In genomic region chr1:38950553-38950952, GRCh38 we compare ENCODE assay signal across 24 cellular contexts. TPM values are rescaled to one million over a fixed set of nuclear protein-coding genes. Genes with fewer than 3 reads are reported as not detected.
DNase-seq lines count a peak whose midpoint lies in the region; ATAC-seq and TF ChIP-seq lines count a peak whose summit lies in the region.
"Had no signal": no experiment of that assay in that cellular context is flagged by ENCODE, and none has a peak within 500 bp of the region (broad histone marks: within the 10 kb centered on the region; RNA-seq: fewer than 3 reads in every experiment).

No MANE protein-coding gene starts in this region.

- peaks cover 11% of the 10 kb centered on the region for H3K4me1 Mint-ChIP-seq in type B pancreatic cell (ENCODE audit: unreplicated experiment)
- peaks cover 8% of the 10 kb centered on the region for H3K4me1 Mint-ChIP-seq in activated CD8-positive, alpha-beta T cell treated with anti-CD3 and anti-CD28 coated beads, Interleukin-2, amount 10 ng/mL, durations not matched to agents 7 days and 5 days (ENCODE audit: low read depth)

- H3K4me2 ChIP-seq in PC-9 = peak overlapping the region; percentile 63
- H3K4me2 ChIP-seq in osteoblast (ENCODE audit: insufficient read depth, low read length) = no peak overlapping the region

- no TSS peak for BruUV-seq in PC-9 (replicated peaks; lab: Mats Ljungman, UMichigan)

- peak overlapping the region; percentile 74 for H3K4me3 Mint-ChIP-seq in type B pancreatic cell
- H3K4me3 Mint-ChIP-seq in activated CD8-positive, alpha-beta T cell treated with anti-CD3 and anti-CD28 coated beads, Interleukin-2, amount 10 ng/mL, durations not matched to agents 7 days and 5 days = no peak overlapping the region
- H3K4me3 Mint-ChIP-seq: CD8-positive, alpha-beta T cell had no signal

- H3K27me3 ChIP-seq in PC-9 (ENCODE audit: insufficient read depth, low read depth) = no peaks in the 10 kb centered on the region
- no peaks in the 10 kb centered on the region for H3K27me3 ChIP-seq in osteoblast (ENCODE audit: insufficient read depth, low read length)
- H3K27me3 ChIP-seq: Peyer's patch had no signal

- no peaks in the 10 kb centered on the region for H3K9me2 ChIP-seq in PC-9 (ENCODE audit: insufficient read depth)

- H4K20me1 ChIP-seq in PC-9 (ENCODE audit: insufficient read depth) = no peaks in the 10 kb centered on the region
- no peaks in the 10 kb centered on the region for H4K20me1 ChIP-seq in osteoblast (ENCODE audit: insufficient read depth, low read length)

- peak overlapping the region; percentile 83 for H3K27ac Mint-ChIP-seq in type B pancreatic cell
- no peak overlapping the region for H3K27ac Mint-ChIP-seq in activated CD8-positive, alpha-beta T cell treated with anti-CD3 and anti-CD28 coated beads, Interleukin-2, amount 10 ng/mL, durations not matched to agents 7 days and 5 days
- H3K27ac Mint-ChIP-seq: CD8-positive, alpha-beta T cell had no signal

- TF ChIP-seq CTCF in PC-9 (conservative IDR thresholded peaks at IDR 0.05) (no peak), osteoblast (IDR thresholded peaks at IDR 0.05; ENCODE audit: extremely low read depth, low read depth, low read length) (no peak), type B pancreatic cell (conservative IDR thresholded peaks at IDR 0.05) (no peak)

- H3K9me3 ChIP-seq in PC-9 (ENCODE audit: insufficient read depth, low read depth) = no peaks in the 10 kb centered on the region; the same call in 1 of the 2 replicates
- no peaks in the 10 kb centered on the region for H3K9me3 ChIP-seq in osteoblast (ENCODE audit: low read depth, low read length)
- H3K9me3 ChIP-seq: Peyer's patch had no signal

- H3K4me1 ChIP-seq in PC-9 (replicated peaks; ENCODE audit: insufficient read depth) (peaks cover 26% of the 10 kb centered on the region), osteoblast (ENCODE audit: insufficient read depth, low read length) (peaks cover 3% of the 10 kb centered on the region)
- H3K4me1 ChIP-seq: Peyer's patch had no signal

- H3K27me3 Mint-ChIP-seq in type B pancreatic cell = no peaks in the 10 kb centered on the region
- H3K27me3 Mint-ChIP-seq in activated CD8-positive, alpha-beta T cell treated with anti-CD3 and anti-CD28 coated beads, Interleukin-2, amount 10 ng/mL, durations not matched to agents 7 days and 5 days (ENCODE audit: low read depth) = peaks cover 3% of the 10 kb centered on the region

- H3K36me3 Mint-ChIP-seq in type B pancreatic cell = no peaks in the 10 kb centered on the region
- H3K36me3 Mint-ChIP-seq in activated CD8-positive, alpha-beta T cell treated with anti-CD3 and anti-CD28 coated beads, Interleukin-2, amount 10 ng/mL, durations not matched to agents 7 days and 5 days (ENCODE audit: low read depth) = no peaks in the 10 kb centered on the region
- H3K36me3 Mint-ChIP-seq: CD8-positive, alpha-beta T cell had no signal

- peaks cover 4% of the 10 kb centered on the region for H3K9me3 Mint-ChIP-seq in type B pancreatic cell
- no peaks in the 10 kb centered on the region for H3K9me3 Mint-ChIP-seq in activated CD8-positive, alpha-beta T cell treated with anti-CD3 and anti-CD28 coated beads, Interleukin-2, amount 10 ng/mL, durations not matched to agents 7 days and 5 days (ENCODE audit: insufficient read depth)
- H3K9me3 Mint-ChIP-seq: CD8-positive, alpha-beta T cell had no signal

- no peak for DNase-seq in PC-9
- no peak for DNase-seq in epithelial cell of prostate (ENCODE audit: low read depth, low spot score)
- DNase-seq in osteoblast (ENCODE audit: insufficient read length, low spot score, missing footprints) = peak; percentile 55
- DNase-seq in type B pancreatic cell (ENCODE audit: extremely low spot score, unreplicated experiment) = no peak
- no peak for DNase-seq in activated CD8-positive, alpha-beta T cell treated with anti-CD3 and anti-CD28 coated beads, Interleukin-2, amount 10 ng/mL, durations not matched to agents 7 days and 5 days
- DNase-seq: C1 segment of cervical spinal cord; CD8-positive, alpha-beta T cell; DND-41; GM23248; H7; NCI-H1092; NCI-H1417 treated with DMSO at 0.1 percent for 48 hours; NCI-H1694 treated with DMSO at 0.1 percent for 48 hours; NCI-H2081; NCI-H2227 treated with DMSO at 0.1 percent for 48 hours; NCI-H526 treated with DMSO at 0.1 percent for 48 hours; Peyer's patch; SHP77 treated with DMSO at 0.1 percent for 48 hours had no signal

- CTCF ChIA-PET in PC-9 (lab: Charles Lee) = no interaction called here
- CTCF ChIA-PET in activated CD8-positive, alpha-beta T cell treated with anti-CD3 and anti-CD28 coated beads, Interleukin-2, amount 10 ng/mL, durations not matched to agents 7 days and 5 days (lab: Charles Lee) = no interaction called here

- H3K27ac ChIP-seq in PC-9 (peak overlapping the region; percentile 49), epithelial cell of prostate (peak overlapping the region; percentile 83), osteoblast (ENCODE audit: low read depth, low read length) (no peak overlapping the region)
- H3K27ac ChIP-seq: GM23248, HL-60, Peyer's patch had no signal

- intact Hi-C loops in PC-9 (cut with micrococcal nuclease; ENCODE audit: unreplicated experiment) = loop anchor here (10.0 kb wide), 2 partner anchors 444 to 816 kb away; no protein-coding TSS in a partner anchor

- ATAC-seq in HG03354 (IDR thresholded peaks at IDR 0.05; ENCODE audit: poor library complexity, severe bottlenecking, unreplicated experiment) (no peak), GM18873 (IDR thresholded peaks at IDR 0.05; ENCODE audit: low FRiP score, unreplicated experiment) (no peak)
- no peak for ATAC-seq in activated CD8-positive, alpha-beta T cell treated with anti-CD3 and anti-CD28 coated beads, Interleukin-2, amount 10 ng/mL, durations not matched to agents 7 days and 5 days
- ATAC-seq: CD8-positive, alpha-beta T cell had no signal

- POLR2A ChIA-PET in PC-9 (lab: Charles Lee; ENCODE audit: unreplicated experiment) = interaction anchor here (0.7 kb wide), 1 partner anchor 42 kb away, joined by 10 read pairs; no protein-coding TSS in a partner anchor
- POLR2A ChIA-PET in activated CD8-positive, alpha-beta T cell treated with anti-CD3 and anti-CD28 coated beads, Interleukin-2, amount 10 ng/mL, durations not matched to agents 7 days and 5 days (lab: Charles Lee) = no interaction called here

- H2AFZ ChIP-seq in PC-9 = peak overlapping the region; percentile 63
- H2AFZ ChIP-seq in osteoblast (ENCODE audit: low read length) = no peak overlapping the region
- H2AFZ ChIP-seq: GM23248 had no signal

- H3K79me2 ChIP-seq in PC-9 (ENCODE audit: low read depth) = no peaks in the 10 kb centered on the region
- H3K79me2 ChIP-seq in osteoblast (ENCODE audit: insufficient read depth, low read length) = no peaks in the 10 kb centered on the region

- H3K36me3 ChIP-seq in PC-9 (ENCODE audit: low read depth) (no peaks in the 10 kb centered on the region), osteoblast (ENCODE audit: insufficient read depth, low read length) (no peaks in the 10 kb centered on the region)
- H3K36me3 ChIP-seq: Peyer's patch had no signal

- H3F3A ChIP-seq in PC-9 (ENCODE audit: insufficient read depth, low read depth) = peaks cover 23% of the 10 kb centered on the region

- no peak overlapping the region for H3K4me3 ChIP-seq in PC-9
- no peak overlapping the region for H3K4me3 ChIP-seq in osteoblast (ENCODE audit: insufficient read depth, low read length)
- H3K4me3 ChIP-seq: GM23248, Peyer's patch had no signal

RNA-seq across cellular contexts. Expression of gene RHBDL2, which starts 8.9 kb away (rescaled TPM):
- total RNA-seq in PC-9 (2021) = 31.6 and 36.9 TPM in 2 replicates
- total RNA-seq in osteoblast = 0.59 and 0.72 TPM in 2 replicates
- 0.80 and 1.2 TPM in 2 replicates for total RNA-seq in type B pancreatic cell (ENCODE audit: low replicate concordance)
- total RNA-seq in activated CD8-positive, alpha-beta T cell treated with anti-CD3 and anti-CD28 coated beads, Interleukin-2, amount 10 ng/mL, durations not matched to agents 7 days and 5 days = not detected
- total RNA-seq: A673; CD8-positive, alpha-beta T cell; NCI-H460; OCI-LY7 had no signal

RNA-seq across cellular contexts. Expression of gene AKIRIN1, which starts 40.5 kb away (rescaled TPM):
- 76.9 and 80.0 TPM in 2 replicates for total RNA-seq in PC-9 (2021)
- total RNA-seq in osteoblast = 35.1 and 42.1 TPM in 2 replicates
- 67.4 and 73.0 TPM in 2 replicates for total RNA-seq in type B pancreatic cell (ENCODE audit: low replicate concordance)
- 10 to 100 TPM; 51.2 to 53.8 TPM for total RNA-seq in activated CD8-positive, alpha-beta T cell treated with anti-CD3 and anti-CD28 coated beads, Interleukin-2, amount 10 ng/mL, durations not matched to agents 7 days and 5 days

Comparison
In these comparisons a context has a peak if more than half of its experiments do, and no peak if none do; other contexts are left out.
1. RNA of gene RHBDL2, which starts 8.9 kb away (total RNA-seq): 31.6 to 36.9 TPM in PC-9; 0.80 to 1.2 TPM in type B pancreatic cell, 0.59 to 0.72 TPM in osteoblast and not detected in activated CD8-positive, alpha-beta T cell treated with anti-CD3 and anti-CD28 coated beads, Interleukin-2, amount 10 ng/mL, durations not matched to agents 7 days and 5 days; every median in the first group is over 10 times any median in the second.